ENCODE assay signal across 2 cellular contexts in the genomic region with DNA sequence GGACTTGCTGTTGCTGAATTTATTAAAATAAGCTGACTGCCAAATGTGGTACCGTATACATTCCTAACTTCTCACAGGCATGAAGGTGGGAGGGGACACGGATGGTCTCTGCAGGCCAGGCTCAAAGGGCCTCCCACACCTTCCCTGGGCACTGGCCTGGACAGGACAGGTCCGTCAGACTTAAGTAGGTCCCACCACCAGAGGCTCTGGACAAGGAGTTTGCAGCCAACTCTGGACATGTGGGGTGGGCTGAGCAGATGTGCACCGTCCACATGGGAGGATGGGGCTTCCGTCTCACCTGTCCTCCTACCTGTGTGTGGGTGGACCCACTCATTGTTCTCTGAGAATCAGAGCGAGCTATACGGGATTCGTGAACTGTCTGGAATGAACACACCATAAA.
TF ChIP-seq lines count a peak whose summit lies in the region.

No MANE protein-coding gene starts in this region.

TF ChIP-seq in A549, 52 proteins besides CTCF, POLR2A, EP300 and RAD21:
- TF ChIP-seq POLR2AphosphoS2 (conservative IDR thresholded peaks at IDR 0.05; ENCODE audit: low read length) (0 out of 2 replicates have a peak, but pooled peaks have one; percentile 9), CHD4 (IDR thresholded peaks at IDR 0.05; ENCODE audit: borderline replicate concordance) (no peak)

TF ChIP-seq in K562, 482 proteins besides CTCF, POLR2A, EP300 and RAD21:
- TF ChIP-seq GTF2E2 (tag; IDR thresholded peaks at IDR 0.05) = no peak
- TF ChIP-seq RBFOX2 (IDR thresholded peaks at IDR 0.05; ENCODE audit: low read depth, low read length) = peak; percentile 57
